In genomic region chr1:211192227-211192626, GRCh38 we compare ENCODE assay signal across 19 cellular contexts. TPM values are rescaled to one million over a fixed set of nuclear protein-coding genes. Genes with fewer than 3 reads are reported as not detected.
"Had no signal": no experiment of that assay in that cellular context is flagged by ENCODE, and none has a peak within 500 bp of the region (broad histone marks: within the 10 kb centered on the region; RNA-seq: fewer than 3 reads in every experiment).

No MANE protein-coding gene starts in this region.

- ATAC-seq: SK-N-SH treated with all-trans-retinoic acid at 6 μM for 48 hours had no signal

- DNase-seq: KBM-7, MV-4-11, NCI-H1048, NCI-H1105, NCI-H1417, NCI-H146, NCI-H1694 treated with DMSO at 0.1 percent for 48 hours, NCI-H1930, NCI-H2081, NCI-H2107, NCI-H226, NCI-H446, NCI-H510A, NCI-H524 treated with DMSO at 0.1 percent for 48 hours, NCI-H69, NCI-H774, SHP77 had no signal

RNA-seq across cellular contexts. Expression of gene KCNH1, which starts 58.3 kb away (rescaled TPM):
- total RNA-seq: HT-29 had no signal
